Comparison of ENCODE assay signal across 10 cellular contexts in the genomic region with DNA sequence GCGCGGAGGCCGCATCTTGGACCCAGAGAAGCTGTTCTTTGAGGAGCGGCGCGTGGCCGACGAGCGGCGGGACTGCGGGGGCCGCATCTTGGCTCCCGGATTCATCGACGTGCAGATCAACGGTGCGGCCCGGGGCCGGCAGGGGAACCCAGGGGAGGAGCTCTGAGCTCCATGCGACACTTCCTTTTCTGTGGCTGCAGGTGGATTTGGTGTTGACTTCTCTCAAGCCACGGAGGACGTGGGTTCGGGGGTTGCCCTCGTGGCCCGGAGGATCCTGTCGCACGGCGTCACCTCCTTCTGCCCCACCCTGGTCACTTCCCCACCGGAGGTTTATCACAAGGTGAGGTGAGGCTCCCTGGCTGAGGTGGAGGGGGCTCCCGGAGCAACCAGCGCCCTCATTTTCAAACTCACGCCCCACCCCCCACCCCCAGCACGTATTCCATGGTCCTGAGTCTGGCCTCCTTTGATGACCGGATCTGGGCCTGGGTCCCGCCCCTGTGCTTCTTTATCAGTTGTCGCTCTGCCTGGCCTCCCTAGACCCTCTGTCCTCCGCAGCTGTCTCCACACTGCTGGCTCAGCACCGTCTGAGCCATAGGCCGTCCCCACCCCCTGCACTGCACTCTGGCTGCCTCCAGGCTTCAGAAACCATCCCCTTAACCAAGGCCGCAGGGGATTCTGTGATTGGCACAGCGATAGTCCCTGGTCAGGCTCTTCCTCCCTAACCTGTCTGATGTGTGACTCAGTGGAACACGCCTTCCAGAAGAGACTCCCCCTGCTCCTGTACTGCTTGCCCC. TPM values are rescaled to one million over a fixed set of nuclear protein-coding genes. Genes with fewer than 3 reads are reported as not detected.
DNase-seq lines count a peak whose midpoint lies in the region; TF ChIP-seq lines count a peak whose summit lies in the region.
"Had no signal": no experiment of that assay in that cellular context is flagged by ENCODE, and none has a peak within 500 bp of the region (broad histone marks: within the 10 kb centered on the region; RNA-seq: fewer than 3 reads in every experiment).

No MANE protein-coding gene starts in this region.

- WGBS in adrenal gland, 4 donors: 9 to 37% (median 19%) methylated on average over 8 to 42 of the region's 42 CpGs
- WGBS in smooth muscle cell (ENCODE audit: low lambda C conversion rate): 40% methylated on average over 33 of the region's 42 CpGs

- H3K4me3 ChIP-seq in adrenal gland: peak overlapping the region in 2 of 4 donors; percentile 39 to 89
- peak overlapping the region; percentile 69 for H3K4me3 ChIP-seq in iPS-18a (ENCODE audit: low read length)
- peak overlapping the region; percentile 63 for H3K4me3 ChIP-seq in smooth muscle cell

- no peaks in the 10 kb centered on the region for H3K27me3 ChIP-seq in adrenal gland
- no peaks in the 10 kb centered on the region for H3K27me3 ChIP-seq in iPS-18a (ENCODE audit: control insufficient read depth, insufficient read depth, low read length)
- H3K27me3 ChIP-seq in smooth muscle cell (ENCODE audit: low read depth): no peaks in the 10 kb centered on the region

- TF ChIP-seq CTCF in adrenal gland (IDR thresholded peaks at IDR 0.05) (peak in 1 of 6 experiments; percentile 26), smooth muscle cell (IDR thresholded peaks at IDR 0.05; ENCODE audit: borderline replicate concordance, insufficient read depth, poor library complexity, severe bottlenecking) (no peak), GM10266 (IDR thresholded peaks at IDR 0.05; ENCODE audit: control insufficient read depth, insufficient read depth, low read depth, missing control alignments) (no peak)

- H3K4me1 ChIP-seq in adrenal gland (replicated peaks in 1 of 2): peaks cover 38 to 48% of the 10 kb centered on the region in 2 donors
- peaks cover 6% of the 10 kb centered on the region for H3K4me1 ChIP-seq in iPS-18a (ENCODE audit: control insufficient read depth, low read depth, low read length)
- peaks cover 6% of the 10 kb centered on the region for H3K4me1 ChIP-seq in smooth muscle cell (ENCODE audit: low read depth)

- no peaks in the 10 kb centered on the region for H3F3A ChIP-seq in smooth muscle cell (ENCODE audit: low read depth)

- H2AFZ ChIP-seq in smooth muscle cell (ENCODE audit: low read depth): no peak overlapping the region

- H3K27ac ChIP-seq in adrenal gland: peak overlapping the region in 4 of 5 donors; percentile 57 to 99 (median 83)
- H3K27ac ChIP-seq in iPS-18a (ENCODE audit: low read length): no peak overlapping the region
- H3K27ac ChIP-seq in smooth muscle cell (ENCODE audit: low read depth): peak overlapping the region; percentile 22

- H3K36me3 ChIP-seq in adrenal gland (replicated peaks in 1 of 2) (peaks cover 0 to 35% of the 10 kb centered on the region in 2 donors), iPS-18a (ENCODE audit: control insufficient read depth, low read depth, low read length) (peaks cover 9% of the 10 kb centered on the region), smooth muscle cell (ENCODE audit: low read depth) (no peaks in the 10 kb centered on the region)

- TF ChIP-seq POLR2A in adrenal gland (IDR thresholded peaks at IDR 0.05): peak in 1 of 2 donors; percentile 32

- peak overlapping the region; percentile 66 for H3K9ac ChIP-seq in iPS-18a (ENCODE audit: low read length)
- peak overlapping the region; percentile 73 for H3K9ac ChIP-seq in smooth muscle cell (ENCODE audit: low read depth)

- peaks cover 40% of the 10 kb centered on the region for H4K20me1 ChIP-seq in smooth muscle cell (ENCODE audit: low read depth)

- DNase-seq in NCI-H2227 (lab: John Stamatoyannopoulos, UW; ENCODE audit: unreplicated experiment) (peak; percentile 45), NCI-H2227 treated with DMSO at 0.1 percent for 48 hours (lab: John Stamatoyannopoulos, UW) (no peak), RPMI8226 (peak; percentile 75), adrenal gland (peak in 4 of 7 donors; percentile 43 to 62 (median 50)), smooth muscle cell (lab: John Stamatoyannopoulos, UW; ENCODE audit: unreplicated experiment) (no peak), NK-92 (lab: John Stamatoyannopoulos, UW; ENCODE audit: unreplicated experiment) (no peak), GM10266 (ENCODE audit: extremely low spot score) (no peak)

- intact Hi-C loops in adrenal gland (cut with DNase I): no loop called here

- H3K4me2 ChIP-seq in smooth muscle cell: peak overlapping the region; percentile 96

- peaks cover 45% of the 10 kb centered on the region for H3K79me2 ChIP-seq in smooth muscle cell (ENCODE audit: low read depth)

- H3K9me3 ChIP-seq in adrenal gland (replicated peaks in 1 of 3) (no peaks in the 10 kb centered on the region), iPS-18a (ENCODE audit: control insufficient read depth, low read depth, low read length) (no peaks in the 10 kb centered on the region), smooth muscle cell (replicated peaks; ENCODE audit: low read depth) (no peaks in the 10 kb centered on the region)

RNA-seq across cellular contexts. Expression of gene AMDHD2, which starts 0.8 kb away (rescaled TPM):
- 100 to 1,000 TPM in 1 of 8 donors, 10 to 100 TPM in 7; 21.9 to 131 (median 68.7) TPM for total RNA-seq in adrenal gland
- polyA plus RNA-seq in adrenal gland: 100 to 1,000 TPM in 1 of 3 donors, 10 to 100 TPM in 1, 1 to 10 TPM in 1; 3.1 to 131 (median 54.6) TPM
- total RNA-seq in smooth muscle cell: 12.0 and 15.7 TPM in 2 replicates
- polyA plus RNA-seq in smooth muscle cell: 14.2 and 20.8 TPM in 2 replicates

RNA-seq across cellular contexts. Expression of gene ATP6V0C, which starts 7.2 kb away (rescaled TPM):
- total RNA-seq in adrenal gland: 100 to 1,000 TPM in 4 of 8 donors, 10 to 100 TPM in 4; 46.9 to 318 (median 169) TPM
- 100 to 1,000 TPM in 2 of 3 donors, 10 to 100 TPM in 1; 64.4 to 236 (median 172) TPM for polyA plus RNA-seq in adrenal gland
- total RNA-seq in smooth muscle cell: 50.5 and 99.2 TPM in 2 replicates
- polyA plus RNA-seq in smooth muscle cell: 207 and 265 TPM in 2 replicates

RNA-seq across cellular contexts. Expression of gene CEMP1, which starts 10.2 kb away (rescaled TPM):
- total RNA-seq in adrenal gland (not detected), smooth muscle cell (not detected in 2 replicates)
- polyA plus RNA-seq in adrenal gland (1 to 10 TPM in 2 of 3 donors, not detected in 1; 1.3 to 1.4 TPM), smooth muscle cell (1.7 and 5.1 TPM in 2 replicates)
- total RNA-seq: Daoy, dermis microvascular lymphatic vessel endothelial cell had no signal

RNA-seq across cellular contexts. Expression of gene PDPK1, which starts 16.8 kb away (rescaled TPM):
- 10 to 100 TPM; 39.2 to 68.0 (median 45.4) TPM for total RNA-seq in adrenal gland
- 10 to 100 TPM; 28.9 to 69.7 (median 31.0) TPM for polyA plus RNA-seq in adrenal gland
- total RNA-seq in smooth muscle cell: 22.3 and 23.8 TPM in 2 replicates
- polyA plus RNA-seq in smooth muscle cell: 16.4 and 25.4 TPM in 2 replicates

RNA-seq across cellular contexts. Expression of gene TBC1D24, which starts 46.1 kb away (rescaled TPM):
- total RNA-seq in adrenal gland (10 to 100 TPM; 12.7 to 18.5 (median 14.7) TPM), smooth muscle cell (5.1 and 9.2 TPM in 2 replicates)
- polyA plus RNA-seq in adrenal gland (10 to 100 TPM in 1 of 3 donors, 1 to 10 TPM in 2; 3.9 to 13.8 (median 4.7) TPM), smooth muscle cell (4.9 and 5.5 TPM in 2 replicates)

Comparison
In these comparisons a context has a peak if more than half of its experiments do, and no peak if none do; other contexts are left out.
1. DNase-seq: peak in NCI-H2227 (single experiment), RPMI8226 (single experiment) and adrenal gland (4 of 7); none in NCI-H2227 treated with DMSO at 0.1 percent for 48 hours (single experiment), smooth muscle cell (single experiment), NK-92 (single experiment) and GM10266 (single experiment).